In genomic region chr3:127951276-127951675, GRCh38 we compare ENCODE assay signal across 20 cellular contexts. TPM values are rescaled to one million over a fixed set of nuclear protein-coding genes. Genes with fewer than 3 reads are reported as not detected.
A peak's percentile ranks its signal among the peaks of the same experiment; 100 is the strongest.
DNase-seq lines count a peak whose midpoint lies in the region; FAIRE-seq and TF ChIP-seq lines count a peak whose summit lies in the region.
"Had no signal": no experiment of that assay in that cellular context is flagged by ENCODE, and none has a peak within 500 bp of the region (broad histone marks: within the 10 kb centered on the region; RNA-seq: fewer than 3 reads in every experiment).

No MANE protein-coding gene starts in this region.

- H3K27me3 ChIP-seq in adrenal gland (no peaks in the 10 kb centered on the region), skeletal muscle tissue (ENCODE audit: control insufficient read depth in 3 of 3, insufficient read depth in 3 of 3, low read length in 3 of 3) (no peaks in the 10 kb centered on the region)
- H3K27me3 ChIP-seq: colonic mucosa, hepatocyte, pancreas, Peyer's patch had no signal

- intact Hi-C loops in adrenal gland (cut with DNase I) = no loop called here

- no peak for DNase-seq in H54 (ENCODE audit: insufficient read length, low spot score)
- peak in 6 of 7 donors; percentile 31 to 71 (median 41) for DNase-seq in adrenal gland
- DNase-seq in fibroblast of peridontal ligament (ENCODE audit: extremely low read depth) = peak; percentile 27
- DNase-seq in DMS53 treated with DMSO at 0.1 percent for 48 hours (lab: John Stamatoyannopoulos, UW; ENCODE audit: unreplicated experiment) = no peak
- no peak for DNase-seq in dedifferentiated amniotic fluid mesenchymal stem cell (ENCODE audit: extremely low spot score)
- DNase-seq in stimulated activated CD8-positive, alpha-beta memory T cell treated with anti-CD3 and anti-CD28 coated beads, Interleukin-4, amount 100 ng/mL, for 48 hours = no peak
- DNase-seq: activated CD8-positive, alpha-beta T cell treated with anti-CD3 and anti-CD28 coated beads for 36 hours; activated T-cell treated with anti-CD3 and anti-CD28 coated beads, Interleukin-2, amount 50 U/mL, for 48 hours; CD4-positive, CD25-positive, alpha-beta regulatory T cell; colonic mucosa; GOT3; NCI-H1436; NCI-H2171 treated with DMSO at 0.1 percent for 48 hours; pancreas; Peyer's patch; trophoblast cell had no signal

- 27 to 75% (median 53%) methylated on average over 1 of the region's 1 CpG for WGBS in adrenal gland, 4 donors

- H3K9me3 ChIP-seq in adrenal gland (replicated peaks in 1 of 3) (no peaks in the 10 kb centered on the region), skeletal muscle tissue (ENCODE audit: control insufficient read depth in 3 of 3, low read length in 3 of 3) (no peaks in the 10 kb centered on the region)
- H3K9me3 ChIP-seq: colonic mucosa, pancreas, Peyer's patch had no signal

- no peak overlapping the region for H3K9ac ChIP-seq in skeletal muscle tissue (ENCODE audit: low read depth in 1 of 3, low read length in 3 of 3)

- TF ChIP-seq CTCF in adrenal gland (IDR thresholded peaks at IDR 0.05) = no peak

- FAIRE-seq in H54 (lab: Jason Lieb, UNC) = peak; percentile 76
- FAIRE-seq: GM12891, pancreas had no signal

- H3K36me3 ChIP-seq in adrenal gland (replicated peaks in 1 of 2) (no peaks in the 10 kb centered on the region), skeletal muscle tissue (ENCODE audit: control insufficient read depth in 3 of 3, insufficient read depth in 3 of 3, low read length in 3 of 3) (peaks cover 0 to 9% (median 6%) of the 10 kb centered on the region in 3 donors)
- H3K36me3 ChIP-seq: colonic mucosa, pancreas, Peyer's patch had no signal

- H3K4me1 ChIP-seq in adrenal gland (replicated peaks in 1 of 2) (no peaks in the 10 kb centered on the region), skeletal muscle tissue (ENCODE audit: control insufficient read depth in 3 of 3, insufficient read depth in 3 of 3, low read length in 3 of 3) (peaks cover 33 to 36% (median 36%) of the 10 kb centered on the region in 3 donors)
- H3K4me1 ChIP-seq: colonic mucosa, pancreas, Peyer's patch had no signal

- H3K27ac ChIP-seq in adrenal gland (no peak overlapping the region), skeletal muscle tissue (ENCODE audit: low read depth, low read length) (peak overlapping the region; percentile 36)
- H3K27ac ChIP-seq: colonic mucosa, hepatocyte, pancreas, Peyer's patch, VCaP had no signal

- TF ChIP-seq POLR2A in H54 (IDR thresholded peaks at IDR 0.05; ENCODE audit: low read depth, low read length) (no peak), adrenal gland (IDR thresholded peaks at IDR 0.05) (no peak)

- H3K4me3 ChIP-seq in adrenal gland = no peak overlapping the region
- H3K4me3 ChIP-seq in skeletal muscle tissue (ENCODE audit: low read length in 3 of 3) = no peak overlapping the region
- H3K4me3 ChIP-seq: colonic mucosa, hepatocyte, pancreas, Peyer's patch had no signal

RNA-seq across cellular contexts. Expression of gene KBTBD12, which starts 36.2 kb away (rescaled TPM):
- total RNA-seq in adrenal gland (under 1 TPM; 0.07 to 0.95 (median 0.33) TPM), skeletal muscle tissue (13.6 TPM)
- under 1 TPM; 0.24 to 0.57 (median 0.55) TPM for polyA plus RNA-seq in adrenal gland
- total RNA-seq: activated CD8-positive, alpha-beta T cell treated with anti-CD3 and anti-CD28 coated beads for 36 hours; CD4-positive, CD25-positive, alpha-beta regulatory T cell had no signal
- polyA plus RNA-seq: CD4-positive, CD25-positive, alpha-beta regulatory T cell; hepatocyte had no signal

Comparison
In these comparisons a context has a peak if more than half of its experiments do, and no peak if none do; other contexts are left out.
1. DNase-seq: peak in adrenal gland (6 of 7) and fibroblast of peridontal ligament (single experiment); none in H54 (single experiment), DMS53 treated with DMSO at 0.1 percent for 48 hours (single experiment), dedifferentiated amniotic fluid mesenchymal stem cell (single experiment) and stimulated activated CD8-positive, alpha-beta memory T cell treated with anti-CD3 and anti-CD28 coated beads, Interleukin-4, amount 100 ng/mL, for 48 hours (single experiment).